1 cellular context compared by ENCODE assay signal in the genomic region with DNA sequence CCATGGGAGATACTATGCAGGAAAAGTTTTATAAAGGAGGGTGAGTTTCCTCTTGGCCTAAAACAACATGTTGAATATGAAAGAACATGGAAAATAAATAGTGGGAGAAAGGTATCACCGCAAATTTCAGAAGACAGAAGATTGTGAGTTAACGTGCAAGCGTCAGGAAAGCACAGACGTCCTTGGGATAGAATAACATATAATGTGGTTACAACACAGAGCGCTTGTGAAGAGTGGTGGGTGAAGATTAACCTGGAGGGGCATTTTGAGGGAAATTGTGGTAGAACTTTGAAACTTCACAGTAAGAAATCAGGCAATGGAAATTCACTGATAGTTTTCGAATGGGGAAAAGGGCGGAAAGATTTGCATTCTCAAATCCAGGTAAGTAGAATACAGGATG.
A peak's percentile ranks its signal among the peaks of the same experiment; 100 is the strongest.
TF ChIP-seq lines count a peak whose summit lies in the region.

No MANE protein-coding gene starts in this region.

TF ChIP-seq in HepG2, 621 proteins besides CTCF, POLR2A, EP300 and RAD21 (continued from another document and continues in another):
- TF ChIP-seq, protein P1, sequence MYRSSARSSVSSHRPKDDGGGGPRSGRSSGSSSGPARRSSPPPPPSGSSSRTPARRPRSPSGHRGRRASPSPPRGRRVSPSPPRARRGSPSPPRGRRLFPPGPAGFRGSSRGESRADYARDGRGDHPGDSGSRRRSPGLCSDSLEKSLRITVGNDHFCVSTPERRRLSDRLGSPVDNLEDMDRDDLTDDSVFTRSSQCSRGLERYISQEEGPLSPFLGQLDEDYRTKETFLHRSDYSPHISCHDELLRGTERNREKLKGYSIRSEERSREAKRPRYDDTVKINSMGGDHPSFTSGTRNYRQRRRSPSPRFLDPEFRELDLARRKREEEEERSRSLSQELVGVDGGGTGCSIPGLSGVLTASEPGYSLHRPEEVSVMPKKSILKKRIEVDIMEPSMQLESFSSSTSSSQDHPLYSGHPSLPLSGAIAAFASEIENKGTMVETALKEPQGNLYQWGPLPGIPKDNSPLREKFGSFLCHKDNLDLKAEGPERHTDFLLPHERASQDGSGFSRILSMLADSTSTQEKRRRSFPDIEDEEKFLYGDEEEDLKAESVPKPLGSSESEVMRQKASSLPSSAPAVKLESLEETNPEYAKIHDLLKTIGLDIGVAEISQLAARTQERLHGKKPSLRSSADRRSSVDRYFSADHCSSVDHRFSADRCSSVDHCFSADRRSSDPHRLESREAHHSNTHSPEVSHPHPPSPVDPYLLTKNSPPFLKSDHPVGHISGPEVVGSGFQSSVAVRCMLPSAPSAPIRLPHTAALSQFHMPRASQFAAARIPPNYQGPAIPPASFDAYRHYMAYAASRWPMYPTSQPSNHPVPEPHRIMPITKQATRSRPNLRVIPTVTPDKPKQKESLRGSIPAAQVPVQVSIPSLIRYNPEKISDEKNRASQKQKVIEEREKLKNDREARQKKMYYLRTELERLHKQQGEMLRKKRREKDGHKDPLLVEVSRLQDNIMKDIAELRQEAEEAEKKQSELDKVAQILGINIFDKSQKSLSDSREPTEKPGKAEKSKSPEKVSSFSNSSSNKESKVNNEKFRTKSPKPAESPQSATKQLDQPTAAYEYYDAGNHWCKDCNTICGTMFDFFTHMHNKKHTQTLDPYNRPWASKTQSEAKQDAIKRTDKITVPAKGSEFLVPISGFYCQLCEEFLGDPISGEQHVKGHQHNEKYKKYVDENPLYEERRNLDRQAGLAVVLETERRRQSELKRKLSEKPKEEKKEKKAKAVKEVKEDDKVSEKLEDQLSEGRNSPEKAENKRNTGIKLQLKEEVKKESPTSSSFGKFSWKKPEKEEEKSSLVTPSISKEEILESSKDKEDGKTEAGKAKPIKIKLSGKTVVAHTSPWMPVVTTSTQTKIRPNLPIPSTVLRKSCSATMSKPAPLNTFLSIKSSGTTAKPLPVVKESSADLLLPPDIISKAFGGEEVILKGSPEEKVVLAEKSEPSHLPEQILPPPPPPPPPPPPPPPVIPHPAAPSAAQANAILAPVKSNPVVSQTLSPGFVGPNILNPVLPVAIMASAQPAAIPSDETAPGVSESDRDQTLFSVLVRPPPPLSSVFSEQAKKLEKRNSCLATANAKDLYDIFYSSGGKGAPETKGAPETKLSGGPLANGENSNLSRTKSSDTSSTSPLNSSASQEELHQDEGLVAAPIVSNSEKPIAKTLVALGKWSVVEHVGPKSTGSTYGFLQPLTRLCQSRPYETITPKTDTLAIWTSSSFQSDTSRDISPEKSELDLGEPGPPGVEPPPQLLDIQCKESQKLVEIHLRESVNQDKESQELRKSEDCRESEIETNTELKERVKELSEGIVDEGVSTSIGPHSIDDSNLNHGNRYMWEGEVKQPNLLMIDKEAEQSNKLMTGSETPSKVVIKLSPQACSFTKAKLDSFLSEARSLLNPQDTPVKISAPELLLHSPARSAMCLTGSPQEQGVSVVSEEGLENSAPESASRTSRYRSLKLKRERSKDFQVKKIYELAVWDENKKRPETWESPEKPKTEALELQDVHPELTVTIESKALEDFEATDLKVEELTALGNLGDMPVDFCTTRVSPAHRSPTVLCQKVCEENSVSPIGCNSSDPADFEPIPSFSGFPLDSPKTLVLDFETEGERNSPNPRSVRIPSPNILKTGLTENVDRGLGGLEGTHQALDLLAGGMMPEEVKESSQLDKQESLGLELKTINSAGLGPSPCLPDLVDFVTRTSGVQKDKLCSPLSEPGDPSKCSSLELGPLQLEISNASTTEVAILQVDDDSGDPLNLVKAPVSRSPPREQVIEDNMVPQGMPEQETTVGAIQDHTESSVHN (CRISPR knock-in tag; IDR thresholded peaks at IDR 0.05) = no peak
- TF ChIP-seq SP140L (CRISPR knock-in tag; IDR thresholded peaks at IDR 0.05; ENCODE audit: borderline replicate concordance) (no peak), ZKSCAN8 (CRISPR knock-in tag; IDR thresholded peaks at IDR 0.05; ENCODE audit: borderline replicate concordance) (peak; percentile 29; the same call in 1 of the 2 replicates), MED13 (CRISPR knock-in tag; IDR thresholded peaks at IDR 0.05) (no peak), CREB1 (IDR thresholded peaks at IDR 0.05) (no peak), CREB1 (CRISPR knock-in tag; IDR thresholded peaks at IDR 0.05) (peak; percentile 80), NONO (IDR thresholded peaks at IDR 0.05) (no peak), NONO (CRISPR knock-in tag; conservative IDR thresholded peaks at IDR 0.05) (no peak), ZNF446 (CRISPR knock-in tag; IDR thresholded peaks at IDR 0.05) (no peak), ZBTB38 (CRISPR knock-in tag; IDR thresholded peaks at IDR 0.05) (no peak), CHD4 (IDR thresholded peaks at IDR 0.05; ENCODE audit: borderline replicate concordance, low read length) (no peak), POLR2G (IDR thresholded peaks at IDR 0.05; ENCODE audit: low read depth, low read length) (peak; percentile 40; the same call in 1 of the 2 replicates), CEBPB (IDR thresholded peaks at IDR 0.05; ENCODE audit: borderline replicate concordance, low read depth, low read length) (peak; percentile 42; the same call in 1 of the 2 replicates), ZNF788 (CRISPR knock-in tag; IDR thresholded peaks at IDR 0.05; ENCODE audit: borderline replicate concordance) (no peak), ZNF660 (CRISPR knock-in tag; IDR thresholded peaks at IDR 0.05; ENCODE audit: borderline replicate concordance, low read depth) (no peak), ZNF3 (CRISPR knock-in tag; IDR thresholded peaks at IDR 0.05) (no peak), ZNF614 (CRISPR knock-in tag; IDR thresholded peaks at IDR 0.05; ENCODE audit: borderline replicate concordance) (peak; percentile 78), ZNF652 (CRISPR knock-in tag; IDR thresholded peaks at IDR 0.05; ENCODE audit: borderline replicate concordance, low read depth) (peak; percentile 73; the same call in 1 of the 2 replicates), ZNF20 (CRISPR knock-in tag; IDR thresholded peaks at IDR 0.05) (no peak), THAP11 (CRISPR knock-in tag; IDR thresholded peaks at IDR 0.05) (0 out of 2 replicates have a peak, but pooled peaks have one; percentile 20), ZNF12 (CRISPR knock-in tag; IDR thresholded peaks at IDR 0.05) (no peak), ATF7 (IDR thresholded peaks at IDR 0.05) (no peak), ATF7 (CRISPR knock-in tag; IDR thresholded peaks at IDR 0.05) (no peak), ZMYM4 (CRISPR knock-in tag; IDR thresholded peaks at IDR 0.05) (peak; percentile 84), HHEX (CRISPR knock-in tag; IDR thresholded peaks at IDR 0.05) (no peak), RFX5 (IDR thresholded peaks at IDR 0.05; ENCODE audit: low read depth, low read length) (no peak), GATAD2A (CRISPR knock-in tag; IDR thresholded peaks at IDR 0.05) (peak; percentile 85), DNMT3B (CRISPR knock-in tag; conservative IDR thresholded peaks at IDR 0.05) (no peak), NFRKB (IDR thresholded peaks at IDR 0.05) (no peak)
- TF ChIP-seq, protein P2, sequence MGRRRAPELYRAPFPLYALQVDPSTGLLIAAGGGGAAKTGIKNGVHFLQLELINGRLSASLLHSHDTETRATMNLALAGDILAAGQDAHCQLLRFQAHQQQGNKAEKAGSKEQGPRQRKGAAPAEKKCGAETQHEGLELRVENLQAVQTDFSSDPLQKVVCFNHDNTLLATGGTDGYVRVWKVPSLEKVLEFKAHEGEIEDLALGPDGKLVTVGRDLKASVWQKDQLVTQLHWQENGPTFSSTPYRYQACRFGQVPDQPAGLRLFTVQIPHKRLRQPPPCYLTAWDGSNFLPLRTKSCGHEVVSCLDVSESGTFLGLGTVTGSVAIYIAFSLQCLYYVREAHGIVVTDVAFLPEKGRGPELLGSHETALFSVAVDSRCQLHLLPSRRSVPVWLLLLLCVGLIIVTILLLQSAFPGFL (CRISPR knock-in tag; IDR thresholded peaks at IDR 0.05) = no peak
- TF ChIP-seq, protein P3, sequence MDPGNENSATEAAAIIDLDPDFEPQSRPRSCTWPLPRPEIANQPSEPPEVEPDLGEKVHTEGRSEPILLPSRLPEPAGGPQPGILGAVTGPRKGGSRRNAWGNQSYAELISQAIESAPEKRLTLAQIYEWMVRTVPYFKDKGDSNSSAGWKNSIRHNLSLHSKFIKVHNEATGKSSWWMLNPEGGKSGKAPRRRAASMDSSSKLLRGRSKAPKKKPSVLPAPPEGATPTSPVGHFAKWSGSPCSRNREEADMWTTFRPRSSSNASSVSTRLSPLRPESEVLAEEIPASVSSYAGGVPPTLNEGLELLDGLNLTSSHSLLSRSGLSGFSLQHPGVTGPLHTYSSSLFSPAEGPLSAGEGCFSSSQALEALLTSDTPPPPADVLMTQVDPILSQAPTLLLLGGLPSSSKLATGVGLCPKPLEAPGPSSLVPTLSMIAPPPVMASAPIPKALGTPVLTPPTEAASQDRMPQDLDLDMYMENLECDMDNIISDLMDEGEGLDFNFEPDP (CRISPR knock-in tag; conservative IDR thresholded peaks at IDR 0.05) = no peak
- TF ChIP-seq, protein P4, sequence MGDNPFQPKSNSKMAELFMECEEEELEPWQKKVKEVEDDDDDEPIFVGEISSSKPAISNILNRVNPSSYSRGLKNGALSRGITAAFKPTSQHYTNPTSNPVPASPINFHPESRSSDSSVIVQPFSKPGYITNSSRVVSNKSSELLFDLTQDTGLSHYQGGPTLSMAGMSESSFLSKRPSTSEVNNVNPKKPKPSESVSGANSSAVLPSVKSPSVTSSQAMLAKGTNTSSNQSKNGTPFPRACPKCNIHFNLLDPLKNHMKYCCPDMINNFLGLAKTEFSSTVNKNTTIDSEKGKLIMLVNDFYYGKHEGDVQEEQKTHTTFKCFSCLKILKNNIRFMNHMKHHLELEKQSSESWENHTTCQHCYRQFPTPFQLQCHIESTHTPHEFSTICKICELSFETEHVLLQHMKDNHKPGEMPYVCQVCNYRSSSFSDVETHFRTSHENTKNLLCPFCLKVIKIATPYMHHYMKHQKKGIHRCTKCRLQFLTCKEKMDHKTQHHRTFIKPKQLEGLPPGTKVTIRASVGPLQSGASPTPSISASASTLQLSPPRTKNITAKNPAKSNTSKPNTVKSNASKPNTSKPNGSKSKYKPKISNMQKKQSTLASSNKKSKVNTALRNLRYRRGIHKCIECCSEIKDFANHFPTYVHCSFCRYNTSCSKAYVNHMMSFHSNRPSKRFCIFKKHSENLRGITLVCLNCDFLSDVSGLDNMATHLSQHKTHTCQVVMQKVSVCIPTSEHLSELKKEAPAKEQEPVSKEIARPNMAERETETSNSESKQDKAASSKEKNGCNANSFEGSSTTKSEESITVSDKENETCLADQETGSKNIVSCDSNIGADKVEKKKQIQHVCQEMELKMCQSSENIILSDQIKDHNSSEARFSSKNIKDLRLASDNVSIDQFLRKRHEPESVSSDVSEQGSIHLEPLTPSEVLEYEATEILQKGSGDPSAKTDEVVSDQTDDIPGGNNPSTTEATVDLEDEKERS (CRISPR knock-in tag; IDR thresholded peaks at IDR 0.05) = 0 out of 2 replicates have a peak, but pooled peaks have one; percentile 51
- TF ChIP-seq, protein P5, sequence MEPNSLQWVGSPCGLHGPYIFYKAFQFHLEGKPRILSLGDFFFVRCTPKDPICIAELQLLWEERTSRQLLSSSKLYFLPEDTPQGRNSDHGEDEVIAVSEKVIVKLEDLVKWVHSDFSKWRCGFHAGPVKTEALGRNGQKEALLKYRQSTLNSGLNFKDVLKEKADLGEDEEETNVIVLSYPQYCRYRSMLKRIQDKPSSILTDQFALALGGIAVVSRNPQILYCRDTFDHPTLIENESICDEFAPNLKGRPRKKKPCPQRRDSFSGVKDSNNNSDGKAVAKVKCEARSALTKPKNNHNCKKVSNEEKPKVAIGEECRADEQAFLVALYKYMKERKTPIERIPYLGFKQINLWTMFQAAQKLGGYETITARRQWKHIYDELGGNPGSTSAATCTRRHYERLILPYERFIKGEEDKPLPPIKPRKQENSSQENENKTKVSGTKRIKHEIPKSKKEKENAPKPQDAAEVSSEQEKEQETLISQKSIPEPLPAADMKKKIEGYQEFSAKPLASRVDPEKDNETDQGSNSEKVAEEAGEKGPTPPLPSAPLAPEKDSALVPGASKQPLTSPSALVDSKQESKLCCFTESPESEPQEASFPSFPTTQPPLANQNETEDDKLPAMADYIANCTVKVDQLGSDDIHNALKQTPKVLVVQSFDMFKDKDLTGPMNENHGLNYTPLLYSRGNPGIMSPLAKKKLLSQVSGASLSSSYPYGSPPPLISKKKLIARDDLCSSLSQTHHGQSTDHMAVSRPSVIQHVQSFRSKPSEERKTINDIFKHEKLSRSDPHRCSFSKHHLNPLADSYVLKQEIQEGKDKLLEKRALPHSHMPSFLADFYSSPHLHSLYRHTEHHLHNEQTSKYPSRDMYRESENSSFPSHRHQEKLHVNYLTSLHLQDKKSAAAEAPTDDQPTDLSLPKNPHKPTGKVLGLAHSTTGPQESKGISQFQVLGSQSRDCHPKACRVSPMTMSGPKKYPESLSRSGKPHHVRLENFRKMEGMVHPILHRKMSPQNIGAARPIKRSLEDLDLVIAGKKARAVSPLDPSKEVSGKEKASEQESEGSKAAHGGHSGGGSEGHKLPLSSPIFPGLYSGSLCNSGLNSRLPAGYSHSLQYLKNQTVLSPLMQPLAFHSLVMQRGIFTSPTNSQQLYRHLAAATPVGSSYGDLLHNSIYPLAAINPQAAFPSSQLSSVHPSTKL (CRISPR knock-in tag; IDR thresholded peaks at IDR 0.05) = peak; percentile 87
- TF ChIP-seq, protein P6, sequence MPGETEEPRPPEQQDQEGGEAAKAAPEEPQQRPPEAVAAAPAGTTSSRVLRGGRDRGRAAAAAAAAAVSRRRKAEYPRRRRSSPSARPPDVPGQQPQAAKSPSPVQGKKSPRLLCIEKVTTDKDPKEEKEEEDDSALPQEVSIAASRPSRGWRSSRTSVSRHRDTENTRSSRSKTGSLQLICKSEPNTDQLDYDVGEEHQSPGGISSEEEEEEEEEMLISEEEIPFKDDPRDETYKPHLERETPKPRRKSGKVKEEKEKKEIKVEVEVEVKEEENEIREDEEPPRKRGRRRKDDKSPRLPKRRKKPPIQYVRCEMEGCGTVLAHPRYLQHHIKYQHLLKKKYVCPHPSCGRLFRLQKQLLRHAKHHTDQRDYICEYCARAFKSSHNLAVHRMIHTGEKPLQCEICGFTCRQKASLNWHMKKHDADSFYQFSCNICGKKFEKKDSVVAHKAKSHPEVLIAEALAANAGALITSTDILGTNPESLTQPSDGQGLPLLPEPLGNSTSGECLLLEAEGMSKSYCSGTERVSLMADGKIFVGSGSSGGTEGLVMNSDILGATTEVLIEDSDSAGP (CRISPR knock-in tag; IDR thresholded peaks at IDR 0.05; ENCODE audit: borderline replicate concordance) = no peak
- TF ChIP-seq, protein P7, sequence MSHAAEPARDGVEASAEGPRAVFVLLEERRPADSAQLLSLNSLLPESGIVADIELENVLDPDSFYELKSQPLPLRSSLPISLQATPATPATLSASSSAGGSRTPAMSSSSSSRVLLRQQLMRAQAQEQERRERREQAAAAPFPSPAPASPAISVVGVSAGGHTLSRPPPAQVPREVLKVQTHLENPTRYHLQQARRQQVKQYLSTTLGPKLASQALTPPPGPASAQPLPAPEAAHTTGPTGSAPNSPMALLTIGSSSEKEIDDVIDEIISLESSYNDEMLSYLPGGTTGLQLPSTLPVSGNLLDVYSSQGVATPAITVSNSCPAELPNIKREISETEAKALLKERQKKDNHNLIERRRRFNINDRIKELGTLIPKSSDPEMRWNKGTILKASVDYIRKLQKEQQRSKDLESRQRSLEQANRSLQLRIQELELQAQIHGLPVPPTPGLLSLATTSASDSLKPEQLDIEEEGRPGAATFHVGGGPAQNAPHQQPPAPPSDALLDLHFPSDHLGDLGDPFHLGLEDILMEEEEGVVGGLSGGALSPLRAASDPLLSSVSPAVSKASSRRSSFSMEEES (CRISPR knock-in tag; IDR thresholded peaks at IDR 0.05) = no peak
